In the genomic region with DNA sequence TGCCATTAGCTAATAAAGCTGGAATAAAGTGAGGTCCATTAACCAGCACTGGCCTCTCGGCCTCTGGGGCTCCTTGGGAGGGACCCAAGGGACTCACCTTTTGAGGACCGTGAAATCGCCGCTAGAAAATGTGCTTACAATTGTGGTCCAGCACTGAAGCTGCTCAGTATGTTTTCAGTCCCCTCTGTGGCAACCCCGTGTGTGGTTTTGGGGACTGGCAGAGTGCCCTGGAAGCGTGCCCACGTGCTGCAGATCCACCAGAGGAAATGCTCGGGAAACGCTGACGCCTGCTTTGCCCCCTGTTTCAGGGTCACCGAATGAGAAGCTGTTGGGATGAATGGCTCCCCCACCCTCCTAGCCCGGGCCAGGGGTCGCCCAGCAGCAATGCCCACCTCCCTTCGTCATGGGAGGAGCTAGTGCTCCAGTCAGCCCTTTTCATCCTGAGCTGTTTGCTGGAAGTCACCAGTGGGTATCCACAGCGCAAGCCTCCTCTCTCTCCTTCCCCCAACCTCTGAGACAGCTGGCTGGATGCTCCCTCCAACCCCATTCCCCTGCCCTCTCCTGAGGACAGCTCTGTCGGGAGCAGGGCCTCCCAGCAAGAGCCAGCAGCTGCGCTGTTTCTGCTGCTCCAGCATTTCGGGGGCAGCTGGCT, we compare ENCODE assay signal across 10 cellular contexts.
DNase-seq lines count a peak whose midpoint lies in the region; ATAC-seq and TF ChIP-seq lines count a peak whose summit lies in the region.
"Had no signal": no experiment of that assay in that cellular context is flagged by ENCODE, and none has a peak within 500 bp of the region (broad histone marks: within the 10 kb centered on the region; RNA-seq: fewer than 3 reads in every experiment).

No MANE protein-coding gene starts in this region.

- no peak for ATAC-seq in HG03135 (IDR thresholded peaks at IDR 0.05; ENCODE audit: unreplicated experiment)
- ATAC-seq in GM21528 (IDR thresholded peaks at IDR 0.05; ENCODE audit: low FRiP score, unreplicated experiment): no peak
- ATAC-seq in GM18873 (IDR thresholded peaks at IDR 0.05; ENCODE audit: low FRiP score, unreplicated experiment): no peak

- no peaks in the 10 kb centered on the region for H3K9me3 Mint-ChIP-seq in stimulated activated naive CD8-positive, alpha-beta T cell treated with anti-CD3 and anti-CD28 coated beads, Interleukin-15, Interleukin-2, amounts not matched to agents 100 ng/mL and 50 ng/mL, for 24 hours
- H3K9me3 Mint-ChIP-seq: neural crest cell had no signal

- peaks cover 2% of the 10 kb centered on the region for H3K27me3 Mint-ChIP-seq in stimulated activated naive CD8-positive, alpha-beta T cell treated with anti-CD3 and anti-CD28 coated beads, Interleukin-15, Interleukin-2, amounts not matched to agents 100 ng/mL and 50 ng/mL, for 24 hours

- H3K4me3 Mint-ChIP-seq in stimulated activated naive CD8-positive, alpha-beta T cell treated with anti-CD3 and anti-CD28 coated beads, Interleukin-15, Interleukin-2, amounts not matched to agents 100 ng/mL and 50 ng/mL, for 24 hours: peak overlapping the region; percentile 52
- H3K4me3 Mint-ChIP-seq: neural crest cell had no signal

- H3K27me3 ChIP-seq in brain microvascular endothelial cell (replicated peaks): no peaks in the 10 kb centered on the region

- DNase-seq in COR-L47 (lab: John Stamatoyannopoulos, UW): peak; percentile 46
- DNase-seq in NCI-H1105 (lab: John Stamatoyannopoulos, UW): peak; percentile 16
- peak; percentile 15 for DNase-seq in brain microvascular endothelial cell
- DNase-seq in kidney glomerular epithelial cell (lab: John Stamatoyannopoulos, UW): peak; percentile 54

- TF ChIP-seq CTCF in brain microvascular endothelial cell (IDR thresholded peaks at IDR 0.05; ENCODE audit: low read depth, low read length, missing control alignments): no peak

- H3K36me3 ChIP-seq in brain microvascular endothelial cell (replicated peaks): no peaks in the 10 kb centered on the region

- H3K36me3 Mint-ChIP-seq in stimulated activated naive CD8-positive, alpha-beta T cell treated with anti-CD3 and anti-CD28 coated beads, Interleukin-15, Interleukin-2, amounts not matched to agents 100 ng/mL and 50 ng/mL, for 24 hours (ENCODE audit: low read depth): no peaks in the 10 kb centered on the region

- no peak overlapping the region for H3K4me3 ChIP-seq in brain microvascular endothelial cell (ENCODE audit: low read depth, low read length)
- H3K4me3 ChIP-seq: K562 had no signal

- H3K27ac ChIP-seq in brain microvascular endothelial cell: no peak overlapping the region

- in situ Hi-C loops in brain microvascular endothelial cell (cut with HindIII; ENCODE audit: low pct_ligation_motif_present, low sequenced_read_pairs): no loop called here

- H3K4me1 Mint-ChIP-seq in stimulated activated naive CD8-positive, alpha-beta T cell treated with anti-CD3 and anti-CD28 coated beads, Interleukin-15, Interleukin-2, amounts not matched to agents 100 ng/mL and 50 ng/mL, for 24 hours (ENCODE audit: low read depth): peaks cover 19% of the 10 kb centered on the region

- peak overlapping the region; percentile 58 for H3K27ac Mint-ChIP-seq in stimulated activated naive CD8-positive, alpha-beta T cell treated with anti-CD3 and anti-CD28 coated beads, Interleukin-15, Interleukin-2, amounts not matched to agents 100 ng/mL and 50 ng/mL, for 24 hours
